ENCODE assay signal across 12 cellular contexts in genomic region chr2:223854741-223855140, GRCh38. TPM values are rescaled to one million over a fixed set of nuclear protein-coding genes. Genes with fewer than 3 reads are reported as not detected.
DNase-seq lines count a peak whose midpoint lies in the region; ATAC-seq, FAIRE-seq and TF ChIP-seq lines count a peak whose summit lies in the region.
"Had no signal": no experiment of that assay in that cellular context is flagged by ENCODE, and none has a peak within 500 bp of the region (broad histone marks: within the 10 kb centered on the region; RNA-seq: fewer than 3 reads in every experiment).

No MANE protein-coding gene starts in this region.

- no peak for TF ChIP-seq RAD21 in GM12878 (IDR thresholded peaks at IDR 0.05; ENCODE audit: insufficient read depth, low read depth, low read length)

- H4K20me1 ChIP-seq in GM12878 (ENCODE audit: control insufficient read depth, insufficient read depth), result no peaks in the 10 kb centered on the region

- 3% methylated on average over 2 of the region's 2 CpGs for WGBS in GM12878 (ENCODE audit: insufficient coverage, insufficient replicate concordance, low lambda C conversion rate, missing lambda C conversion rate)

- SMC1A ChIA-PET in GM12878 (lab: Charles Lee; ENCODE audit: uncharacterized antibody, unreplicated experiment), result no interaction called here

- TF ChIP-seq EP300 in GM12878 (IDR thresholded peaks at IDR 0.05; ENCODE audit: borderline replicate concordance in 1 of 2, control insufficient read depth in 1 of 2, low read depth in 2 of 2, low read length in 2 of 2), result no peak

- CTCF ChIA-PET in GM12878 (lab: Yijun Ruan, JAX), result interaction anchor here (1.1 kb wide), 1 partner anchor 41 kb away, joined by 3 read pairs; no protein-coding TSS in a partner anchor

- TF ChIP-seq POLR2A in GM12878 (IDR thresholded peaks at IDR 0.05; ENCODE audit: low read depth, low read length), result no peak

- peaks cover 9% of the 10 kb centered on the region for H3K4me1 ChIP-seq in GM12878 (ENCODE audit: control insufficient read depth, insufficient read depth, low read length)
- H3K4me1 ChIP-seq: SJSA1 had no signal

- H3K4me3 ChIP-seq in GM12878, result no peak overlapping the region
- H3K4me3 ChIP-seq: coronary artery, K562, lung, SJSA1 had no signal

- BruUV-seq in GM12878 (replicated peaks; lab: Mats Ljungman, UMichigan), result no TSS peak

- POLR2A ChIA-PET in GM12878 (lab: Charles Lee), result no interaction called here

- H3K9me3 ChIP-seq in GM12878 (replicated peaks; ENCODE audit: control insufficient read depth, insufficient read depth, low read length), result peaks cover 7% of the 10 kb centered on the region; the same call in 2 of the 3 replicates
- H3K9me3 ChIP-seq: SJSA1 had no signal

- no peak overlapping the region; the same call in 1 of the 2 replicates for H2AFZ ChIP-seq in GM12878 (ENCODE audit: control insufficient read depth, low read depth, low read length)

- RAD21 ChIA-PET in GM12878 (lab: Charles Lee; ENCODE audit: unreplicated experiment), result no interaction called here

- no peak for FAIRE-seq in GM12878 (lab: Jason Lieb, UNC)
- FAIRE-seq: K562 had no signal

- ATAC-seq in GM18858 (IDR thresholded peaks at IDR 0.05; ENCODE audit: unreplicated experiment) (peak; percentile 70), GM21390 (IDR thresholded peaks at IDR 0.05; ENCODE audit: unreplicated experiment) (peak; percentile 66), HG03064 (IDR thresholded peaks at IDR 0.05; ENCODE audit: low read depth, unreplicated experiment) (peak; percentile 55), GM12878 (peak; percentile 81), GM21825 (IDR thresholded peaks at IDR 0.05; ENCODE audit: unreplicated experiment) (no peak)
- ATAC-seq: K562 had no signal

- no peak overlapping the region for H3K9ac ChIP-seq in GM12878 (ENCODE audit: control insufficient read depth, insufficient read depth, low read length)

- in situ Hi-C loops in GM12878 (cut with MboI), result no loop called here

- H3K36me3 ChIP-seq in GM12878 (ENCODE audit: control insufficient read depth in 2 of 2, insufficient read depth in 2 of 2, low read length in 1 of 2), result no peaks in the 10 kb centered on the region; a peak in 1 of 4 replicates

- no peaks in the 10 kb centered on the region for H3K27me3 ChIP-seq in GM12878 (replicated peaks in 1 of 2; ENCODE audit: control insufficient read depth in 2 of 2, insufficient read depth in 2 of 2, low read length in 1 of 2)
- H3K27me3 ChIP-seq: SJSA1 had no signal

- H3K79me2 ChIP-seq in GM12878 (ENCODE audit: control insufficient read depth, insufficient read depth, low read length), result no peaks in the 10 kb centered on the region

- intact Hi-C loops in GM12878 (cut with micrococcal nuclease; ENCODE audit: unreplicated experiment), result no loop called here

- peak overlapping the region; percentile 9; the same call in 1 of the 2 replicates for H3K27ac ChIP-seq in GM12878 (ENCODE audit: control insufficient read depth, insufficient read depth)
- H3K27ac ChIP-seq: coronary artery, SJSA1 had no signal

- H3K4me2 ChIP-seq in GM12878 (ENCODE audit: control insufficient read depth, insufficient read depth), result peak overlapping the region; percentile 39

- TF ChIP-seq CTCF in GM12878 (IDR thresholded peaks at IDR 0.05 in 2 of 3, conservative IDR thresholded peaks at IDR 0.05 in 1 of 3; ENCODE audit: control insufficient read depth in 2 of 3, extremely low read depth in 1 of 3, insufficient read depth in 1 of 3, low read depth in 3 of 3, low read length in 3 of 3), result no peak

- DNase-seq in GM12878 (ENCODE audit: low read depth, low spot score), result no peak
- no peak for DNase-seq in activated naive CD4-positive, alpha-beta T cell treated with Interleukin-2 at 50 U/mL for 16 hours
- no peak for DNase-seq in NCI-H446 treated with DMSO at 0.1 percent for 48 hours (lab: John Stamatoyannopoulos, UW)
- DNase-seq in T-helper 1 cell, result no peak

TF ChIP-seq in GM12878, 131 proteins besides CTCF, POLR2A, EP300 and RAD21 (continues in another document):
- TF ChIP-seq JUND (IDR thresholded peaks at IDR 0.05; ENCODE audit: low read depth, low read length) (no peak), ZNF217 (IDR thresholded peaks at IDR 0.05) (no peak), NRF1 (conservative IDR thresholded peaks at IDR 0.05; ENCODE audit: low read depth, low read length) (no peak), YY1 (IDR thresholded peaks at IDR 0.05; ENCODE audit: low read depth, low read length) (no peak), ZNF687 (IDR thresholded peaks at IDR 0.05) (no peak), ZZZ3 (IDR thresholded peaks at IDR 0.05; ENCODE audit: control insufficient read depth, insufficient read length, low read depth) (no peak), LARP7 (IDR thresholded peaks at IDR 0.05) (no peak), ATF7 (IDR thresholded peaks at IDR 0.05; ENCODE audit: low read depth) (no peak), CBX3 (IDR thresholded peaks at IDR 0.05; ENCODE audit: borderline replicate concordance, low read depth) (no peak), NR2F1 (conservative IDR thresholded peaks at IDR 0.05) (no peak), REST (IDR thresholded peaks at IDR 0.05; ENCODE audit: low read depth, low read length) (no peak), ZNF622 (IDR thresholded peaks at IDR 0.05) (no peak), KDM1A (IDR thresholded peaks at IDR 0.05; ENCODE audit: borderline replicate concordance) (no peak)

RNA-seq across cellular contexts. Expression of gene AP1S3, which starts 17.4 kb away (rescaled TPM):
- total RNA-seq in GM12878 (2013; cell fraction: nucleolus; rRNA removed), result 17.5 and 22.9 TPM in 2 replicates
- 5.6 and 6.9 TPM in 2 replicates for total RNA-seq in GM12878 (2014; rRNA removed)
- 9.2 and 9.5 TPM in 2 replicates for total RNA-seq in GM12878 (2014; rRNA removed; fragmentation: Illumina TruSeq; extraction: Trizol)
- total RNA-seq in GM12878 (2021), result 7.6 and 9.2 TPM in 2 replicates
- polyA plus RNA-seq in GM12878 (2011; ENCODE audit: low read depth), result 5.0 TPM
- polyA plus RNA-seq in GM12878 (2011; rRNA removed), result 8.4 and 13.9 TPM in 2 replicates
- 3.1 and 3.7 TPM in 2 replicates for polyA plus RNA-seq in GM12878 (2011; cell fraction: cytosol; rRNA removed)
- polyA plus RNA-seq in GM12878 (2011; cell fraction: nucleus; rRNA removed), result 1.5 and 2.2 TPM in 2 replicates
- polyA plus RNA-seq in GM12878 (2012), result 8.8 and 10.6 TPM in 2 replicates
- polyA plus RNA-seq in GM12878 (2014; fragmentation: Illumina TruSeq; extraction: Trizol), result 9.7 and 10.6 TPM in 2 replicates
- polyA plus RNA-seq in GM12878 (2014; fragmentation: Nextera tagmentation; extraction: Ambion mirVana), result 1 to 10 TPM; 2.6 to 3.3 TPM
- polyA plus RNA-seq in GM12878 (2014; rRNA removed), result 11.5 and 11.8 TPM in 2 replicates
- polyA plus RNA-seq in GM12878 (2016; fragmentation: Nextera tagmentation; extraction: Ambion mirVana), result 10 to 100 TPM; 13.0 to 14.3 TPM
- polyA minus RNA-seq in GM12878 (2011; rRNA and poly(A)+ RNA removed), result 2.8 and 3.2 TPM in 2 replicates
- 3.3 and 6.9 TPM in 2 replicates for polyA minus RNA-seq in GM12878 (2011; cell fraction: cytosol; rRNA and poly(A)+ RNA removed)
- polyA minus RNA-seq in GM12878 (2011; cell fraction: nucleus; rRNA and poly(A)+ RNA removed), result 4.8 and 8.1 TPM in 2 replicates
